ENCODE assay signal across 8 cellular contexts in the genomic region with DNA sequence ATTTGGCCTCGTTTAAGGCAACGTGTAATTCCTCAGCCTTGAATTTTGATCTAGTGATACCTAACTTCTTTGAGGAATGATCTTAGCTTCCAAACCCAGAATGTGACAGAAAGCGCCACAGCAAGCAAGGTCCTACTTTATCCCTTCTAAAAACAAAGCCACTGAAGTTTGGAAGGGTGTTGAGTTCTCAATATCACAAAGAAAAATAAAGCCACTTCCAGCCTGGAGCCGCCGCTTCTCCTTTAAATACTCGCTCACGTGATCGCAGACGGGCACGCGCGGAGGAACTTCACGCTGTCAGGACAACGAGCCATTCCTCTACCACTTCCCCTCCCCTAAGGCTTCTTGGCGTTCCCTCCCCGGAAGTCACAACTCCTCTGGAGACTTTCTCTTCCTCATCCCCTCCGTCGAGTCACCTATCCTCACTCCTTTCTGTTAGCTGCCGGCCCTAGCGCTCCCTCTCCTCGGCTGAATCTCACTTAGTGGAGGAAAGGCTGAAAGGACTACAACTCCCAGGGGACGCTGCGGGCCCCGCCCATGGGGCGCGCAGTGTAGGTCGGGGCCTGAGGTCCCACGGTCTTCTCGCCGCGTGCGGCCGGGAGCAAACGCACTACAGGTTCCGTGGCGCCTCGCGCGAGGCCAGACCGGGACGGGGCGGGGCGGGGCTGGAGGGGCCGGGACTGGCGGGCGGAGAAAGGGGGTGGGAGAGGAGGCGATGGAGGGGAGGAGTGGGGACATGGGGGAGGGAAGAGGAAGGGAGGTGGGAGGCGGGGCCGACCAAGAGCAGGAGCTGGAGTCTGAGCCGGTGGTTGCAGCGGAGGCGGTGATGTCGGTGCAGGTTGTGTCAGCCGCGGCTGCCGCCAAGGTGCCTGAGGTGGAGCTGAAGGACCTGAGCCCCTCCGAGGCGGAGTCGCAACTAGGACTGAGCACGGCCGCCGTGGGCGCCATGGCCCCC.
DNase-seq lines count a peak whose midpoint lies in the region; ATAC-seq and TF ChIP-seq lines count a peak whose summit lies in the region.

Gene AHCYL2 (plus strand): TSS at position 780 of the 955 bp plus-strand sequence.

- H3K27ac ChIP-seq in ACC112 (ENCODE audit: low read depth, low read length) (peak within 1 kb of the TSS; percentile 79), brain microvascular endothelial cell (peak within 1 kb of the TSS; percentile 88)

- peaks cover 2% of the 10 kb centered on the region for H3K79me2 ChIP-seq in ACC112 (ENCODE audit: control insufficient read depth, insufficient read depth, low read length, unreplicated experiment)

- peak within 1 kb of the TSS; percentile 80 for H3K4me3 ChIP-seq in ACC112 (ENCODE audit: low read depth, low read length)
- peak within 1 kb of the TSS; percentile 76 for H3K4me3 ChIP-seq in brain microvascular endothelial cell (ENCODE audit: low read depth, low read length)
- H3K4me3 ChIP-seq in iPS-11a (ENCODE audit: low read depth, low read length) = peak within 1 kb of the TSS; percentile 92
- H3K4me3 ChIP-seq in skeletal muscle cell (ENCODE audit: low read depth, low read length) = peak within 1 kb of the TSS; percentile 77

- ATAC-seq in GM18868 (IDR thresholded peaks at IDR 0.05; ENCODE audit: unreplicated experiment) (peak; percentile 91), HG03103 (IDR thresholded peaks at IDR 0.05; ENCODE audit: low read depth, unreplicated experiment) (peak; percentile 86)

- peak; percentile 96 for DNase-seq in NCI-H2171 (lab: John Stamatoyannopoulos, UW)
- peak; percentile 93 for DNase-seq in UCSD-AML1 (lab: John Stamatoyannopoulos, UW; ENCODE audit: unreplicated experiment)
- DNase-seq in brain microvascular endothelial cell = peak; percentile 96
- peak; percentile 92 for DNase-seq in skeletal muscle cell (ENCODE audit: low read depth)

- no peaks in the 10 kb centered on the region for H3K36me3 ChIP-seq in ACC112 (ENCODE audit: insufficient read depth, low read length)
- H3K36me3 ChIP-seq in brain microvascular endothelial cell (replicated peaks) = no peaks in the 10 kb centered on the region

- H3K27me3 ChIP-seq in ACC112 (ENCODE audit: insufficient read depth, low read length) = no peaks in the 10 kb centered on the region
- no peaks in the 10 kb centered on the region for H3K27me3 ChIP-seq in brain microvascular endothelial cell (replicated peaks)

- peak within 1 kb of the TSS; percentile 78 for H2AFZ ChIP-seq in ACC112 (ENCODE audit: low read length, unreplicated experiment)

- H3K4me1 ChIP-seq in ACC112 (ENCODE audit: control insufficient read depth, insufficient read depth, low read length, unreplicated experiment) = peaks cover 8% of the 10 kb centered on the region

- in situ Hi-C loops in brain microvascular endothelial cell (cut with HindIII; ENCODE audit: low pct_ligation_motif_present, low sequenced_read_pairs) = no loop called here

- TF ChIP-seq CTCF in brain microvascular endothelial cell (IDR thresholded peaks at IDR 0.05; ENCODE audit: low read depth, low read length, missing control alignments) = no peak

Comparison
In these comparisons a context has a peak if more than half of its experiments do, and no peak if none do; other contexts are left out.
1. Peak in every context shown above with its lines: DNase-seq, ATAC-seq, H3K4me3 ChIP-seq and H3K27ac ChIP-seq.